Comparison of ENCODE assay signal across 13 cellular contexts in genomic region chr5:79935992-79936643, GRCh38. TPM values are rescaled to one million over a fixed set of nuclear protein-coding genes. Genes with fewer than 3 reads are reported as not detected.
DNase-seq lines count a peak whose midpoint lies in the region; ATAC-seq and TF ChIP-seq lines count a peak whose summit lies in the region.
"Had no signal": no experiment of that assay in that cellular context is flagged by ENCODE, and none has a peak within 500 bp of the region (broad histone marks: within the 10 kb centered on the region; RNA-seq: fewer than 3 reads in every experiment).

No MANE protein-coding gene starts in this region.

- no peaks in the 10 kb centered on the region for H3K4me1 Mint-ChIP-seq in type B pancreatic cell (ENCODE audit: unreplicated experiment)

- DNase-seq in AG20443 (ENCODE audit: low spot score) (peak; percentile 76), MV-4-11 (lab: John Stamatoyannopoulos, UW) (peak; percentile 35), fibroblast of the conjunctiva (ENCODE audit: low read depth) (peak; percentile 43), psoas muscle (peak in 1 of 2 donors; percentile 24), type B pancreatic cell (ENCODE audit: extremely low spot score, unreplicated experiment) (no peak)
- no peak for DNase-seq in activated CD8-positive, alpha-beta memory T cell treated with anti-CD3 and anti-CD28 coated beads, Interleukin-2, amount 50 U/mL, for 48 hours
- DNase-seq: activated CD4-positive, CD25-positive, alpha-beta regulatory T cell; NCI-H1092 treated with DMSO at 0.1 percent for 48 hours; NCI-H226 had no signal

- no peaks in the 10 kb centered on the region for H3K27me3 Mint-ChIP-seq in type B pancreatic cell

- peak; percentile 46 to 87 (median 66) for ATAC-seq in psoas muscle
- no peak for ATAC-seq in GM19351 (IDR thresholded peaks at IDR 0.05; ENCODE audit: unreplicated experiment)
- no peak for ATAC-seq in GM21526 (IDR thresholded peaks at IDR 0.05; ENCODE audit: low FRiP score, unreplicated experiment)
- ATAC-seq: activated naive CD4-positive, alpha-beta T cell treated with anti-CD3 and anti-CD28 coated beads, Interleukin-2, amount 50 U/mL, for 72 hours had no signal

- no peak overlapping the region for H3K27ac Mint-ChIP-seq in type B pancreatic cell
- H3K27ac Mint-ChIP-seq: activated naive CD4-positive, alpha-beta T cell treated with anti-CD3 and anti-CD28 coated beads, Interleukin-2, amount 50 U/mL, for 72 hours had no signal

- intact Hi-C loops in psoas muscle (cut with DNase I) = no loop called here

- WGBS in psoas muscle, 3 donors = 45 to 61% (median 55%) methylated on average over 4 of the region's 4 CpGs

- no peak for TF ChIP-seq CTCF in psoas muscle (IDR thresholded peaks at IDR 0.05)
- TF ChIP-seq CTCF in type B pancreatic cell (conservative IDR thresholded peaks at IDR 0.05) = no peak

- H3K9me3 ChIP-seq in psoas muscle = no peaks in the 10 kb centered on the region
- H3K9me3 ChIP-seq: neutrophil had no signal

- H3K9me3 Mint-ChIP-seq in type B pancreatic cell = no peaks in the 10 kb centered on the region
- H3K9me3 Mint-ChIP-seq: activated naive CD4-positive, alpha-beta T cell treated with anti-CD3 and anti-CD28 coated beads, Interleukin-2, amount 50 U/mL, for 72 hours had no signal

- no peaks in the 10 kb centered on the region for H3K36me3 Mint-ChIP-seq in type B pancreatic cell
- H3K36me3 Mint-ChIP-seq: activated naive CD4-positive, alpha-beta T cell treated with anti-CD3 and anti-CD28 coated beads, Interleukin-2, amount 50 U/mL, for 72 hours had no signal

- H3K4me1 ChIP-seq in psoas muscle = no peaks in the 10 kb centered on the region

- H3K27me3 ChIP-seq in psoas muscle (ENCODE audit: insufficient read depth in 3 of 3, low read length in 2 of 3) = no peaks in the 10 kb centered on the region

- no peak overlapping the region for H3K27ac ChIP-seq in psoas muscle
- H3K27ac ChIP-seq: neutrophil had no signal

- H3K36me3 ChIP-seq in psoas muscle (ENCODE audit: insufficient read depth in 1 of 2, low read depth in 1 of 2) = no peaks in the 10 kb centered on the region
- H3K36me3 ChIP-seq: neutrophil had no signal

- H3K4me3 ChIP-seq in psoas muscle = no peak overlapping the region

- no peak overlapping the region for H3K4me3 Mint-ChIP-seq in type B pancreatic cell

RNA-seq across cellular contexts. Expression of gene MTX3, which starts 54.9 kb away (rescaled TPM):
- 10 to 100 TPM; 10.4 to 16.7 (median 13.1) TPM for total RNA-seq in psoas muscle
- 10 to 100 TPM in 2 of 3 donors, 1 to 10 TPM in 1; 4.8 to 15.6 (median 11.5) TPM for polyA plus RNA-seq in psoas muscle
- total RNA-seq in type B pancreatic cell (ENCODE audit: low replicate concordance) = 15.7 and 24.3 TPM in 2 replicates

Comparison
In these comparisons a context has a peak if more than half of its experiments do, and no peak if none do; other contexts are left out.
1. DNase-seq: peak in AG20443 (single experiment), MV-4-11 (single experiment) and fibroblast of the conjunctiva (single experiment); none in type B pancreatic cell (single experiment) and activated CD8-positive, alpha-beta memory T cell treated with anti-CD3 and anti-CD28 coated beads, Interleukin-2, amount 50 U/mL, for 48 hours (single experiment).
2. ATAC-seq: peak in psoas muscle (4 of 4); none in GM19351 (single experiment) and GM21526 (single experiment).